Comparison of ENCODE assay signal across 1 cellular context in genomic region chr15:67892559-67893377, GRCh38.
A peak's percentile ranks its signal among the peaks of the same experiment; 100 is the strongest.
TF ChIP-seq lines count a peak whose summit lies in the region.

No MANE protein-coding gene starts in this region.

TF ChIP-seq in K562, 482 proteins besides CTCF, POLR2A, EP300 and RAD21 (continued from another document and continues in another):
- peak; percentile 76; the same call in 1 of the 2 replicates for TF ChIP-seq MAFF (IDR thresholded peaks at IDR 0.05; ENCODE audit: low read length)
- TF ChIP-seq MYC (IDR thresholded peaks at IDR 0.05; ENCODE audit: low read depth, low read length), result no peak
- no peak for TF ChIP-seq MYC (CRISPR knock-in tag; IDR thresholded peaks at IDR 0.05; ENCODE audit: borderline replicate concordance, low read depth)
- TF ChIP-seq ZNF253 (CRISPR knock-in tag; conservative IDR thresholded peaks at IDR 0.05), result no peak
- peak; percentile 87 for TF ChIP-seq ZNF316 (IDR thresholded peaks at IDR 0.05)
- TF ChIP-seq FIP1L1 (IDR thresholded peaks at IDR 0.05; ENCODE audit: low read depth, low read length, poor library complexity, severe bottlenecking), result no peak
- no peak for TF ChIP-seq ZNF512 (tag; IDR thresholded peaks at IDR 0.05)
- TF ChIP-seq BRD4 (IDR thresholded peaks at IDR 0.05), result no peak
- peak; percentile 57 for TF ChIP-seq SOX6 (IDR thresholded peaks at IDR 0.05)
- TF ChIP-seq RB1 (IDR thresholded peaks at IDR 0.05; ENCODE audit: low read depth), result 0 out of 2 replicates have a peak, but pooled peaks have one; percentile 16
- 0 out of 2 replicates have a peak, but pooled peaks have one; percentile 24 for TF ChIP-seq CEBPB (tag; IDR thresholded peaks at IDR 0.05)
- TF ChIP-seq, protein P1, sequence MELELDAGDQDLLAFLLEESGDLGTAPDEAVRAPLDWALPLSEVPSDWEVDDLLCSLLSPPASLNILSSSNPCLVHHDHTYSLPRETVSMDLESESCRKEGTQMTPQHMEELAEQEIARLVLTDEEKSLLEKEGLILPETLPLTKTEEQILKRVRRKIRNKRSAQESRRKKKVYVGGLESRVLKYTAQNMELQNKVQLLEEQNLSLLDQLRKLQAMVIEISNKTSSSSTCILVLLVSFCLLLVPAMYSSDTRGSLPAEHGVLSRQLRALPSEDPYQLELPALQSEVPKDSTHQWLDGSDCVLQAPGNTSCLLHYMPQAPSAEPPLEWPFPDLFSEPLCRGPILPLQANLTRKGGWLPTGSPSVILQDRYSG (tag; conservative IDR thresholded peaks at IDR 0.05; ENCODE audit: low read depth), result no peak
- TF ChIP-seq PHB (CRISPR knock-in tag; IDR thresholded peaks at IDR 0.05), result no peak
- TF ChIP-seq FOS (IDR thresholded peaks at IDR 0.05; ENCODE audit: extremely low read depth, insufficient read length), result no peak
- TF ChIP-seq, protein P2, sequence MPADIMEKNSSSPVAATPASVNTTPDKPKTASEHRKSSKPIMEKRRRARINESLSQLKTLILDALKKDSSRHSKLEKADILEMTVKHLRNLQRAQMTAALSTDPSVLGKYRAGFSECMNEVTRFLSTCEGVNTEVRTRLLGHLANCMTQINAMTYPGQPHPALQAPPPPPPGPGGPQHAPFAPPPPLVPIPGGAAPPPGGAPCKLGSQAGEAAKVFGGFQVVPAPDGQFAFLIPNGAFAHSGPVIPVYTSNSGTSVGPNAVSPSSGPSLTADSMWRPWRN (IDR thresholded peaks at IDR 0.05; ENCODE audit: low read depth), result peak; percentile 84
- TF ChIP-seq NFIC (IDR thresholded peaks at IDR 0.05), result peak; percentile 77
- TF ChIP-seq CBFA2T2 (conservative IDR thresholded peaks at IDR 0.05), result peak; percentile 51
- peak; percentile 18; the same call in 1 of the 2 replicates for TF ChIP-seq CXXC5 (CRISPR knock-in tag; IDR thresholded peaks at IDR 0.05)
- TF ChIP-seq, protein P3, sequence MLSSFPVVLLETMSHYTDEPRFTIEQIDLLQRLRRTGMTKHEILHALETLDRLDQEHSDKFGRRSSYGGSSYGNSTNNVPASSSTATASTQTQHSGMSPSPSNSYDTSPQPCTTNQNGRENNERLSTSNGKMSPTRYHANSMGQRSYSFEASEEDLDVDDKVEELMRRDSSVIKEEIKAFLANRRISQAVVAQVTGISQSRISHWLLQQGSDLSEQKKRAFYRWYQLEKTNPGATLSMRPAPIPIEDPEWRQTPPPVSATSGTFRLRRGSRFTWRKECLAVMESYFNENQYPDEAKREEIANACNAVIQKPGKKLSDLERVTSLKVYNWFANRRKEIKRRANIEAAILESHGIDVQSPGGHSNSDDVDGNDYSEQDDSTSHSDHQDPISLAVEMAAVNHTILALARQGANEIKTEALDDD (IDR thresholded peaks at IDR 0.05), result no peak
- TF ChIP-seq PYGO2 (tag; IDR thresholded peaks at IDR 0.05), result no peak
- TF ChIP-seq ZNF780A (CRISPR knock-in tag; IDR thresholded peaks at IDR 0.05), result no peak
- TF ChIP-seq NCOR1 (IDR thresholded peaks at IDR 0.05), result peak; percentile 56
- peak; percentile 50; the same call in 1 of the 2 replicates for TF ChIP-seq ADNP (tag; IDR thresholded peaks at IDR 0.05)
- TF ChIP-seq GABPB2 (CRISPR knock-in tag; conservative IDR thresholded peaks at IDR 0.05), result no peak
- TF ChIP-seq ZNF197 (CRISPR knock-in tag; IDR thresholded peaks at IDR 0.05; ENCODE audit: low read depth), result peak; percentile 57; the same call in 1 of the 2 replicates
- TF ChIP-seq ZNF232 (CRISPR knock-in tag; IDR thresholded peaks at IDR 0.05), result no peak
- no peak for TF ChIP-seq ZNF311 (CRISPR knock-in tag; IDR thresholded peaks at IDR 0.05)
- no peak for TF ChIP-seq HMGXB4 (CRISPR knock-in tag; IDR thresholded peaks at IDR 0.05)
- peak; percentile 34 for TF ChIP-seq HDAC3 (IDR thresholded peaks at IDR 0.05; ENCODE audit: borderline replicate concordance, partially characterized antibody)
- TF ChIP-seq, protein P4, sequence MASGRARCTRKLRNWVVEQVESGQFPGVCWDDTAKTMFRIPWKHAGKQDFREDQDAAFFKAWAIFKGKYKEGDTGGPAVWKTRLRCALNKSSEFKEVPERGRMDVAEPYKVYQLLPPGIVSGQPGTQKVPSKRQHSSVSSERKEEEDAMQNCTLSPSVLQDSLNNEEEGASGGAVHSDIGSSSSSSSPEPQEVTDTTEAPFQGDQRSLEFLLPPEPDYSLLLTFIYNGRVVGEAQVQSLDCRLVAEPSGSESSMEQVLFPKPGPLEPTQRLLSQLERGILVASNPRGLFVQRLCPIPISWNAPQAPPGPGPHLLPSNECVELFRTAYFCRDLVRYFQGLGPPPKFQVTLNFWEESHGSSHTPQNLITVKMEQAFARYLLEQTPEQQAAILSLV (tag; IDR thresholded peaks at IDR 0.05), result no peak
- no peak for TF ChIP-seq CEBPG (CRISPR knock-in tag; IDR thresholded peaks at IDR 0.05)
- peak in 1 of 2 experiments; percentile 31; a peak in 1 of 4 replicates for TF ChIP-seq CEBPG (tag; conservative IDR thresholded peaks at IDR 0.05 in 1 of 2, IDR thresholded peaks at IDR 0.05 in 1 of 2)
- TF ChIP-seq MXI1 (IDR thresholded peaks at IDR 0.05; ENCODE audit: low read depth, low read length), result no peak
- no peak for TF ChIP-seq MED1 (CRISPR knock-in tag; IDR thresholded peaks at IDR 0.05; ENCODE audit: borderline replicate concordance)
- TF ChIP-seq KAT2B (IDR thresholded peaks at IDR 0.05; ENCODE audit: low read depth, low read length), result no peak
- 0 out of 2 replicates have a peak, but pooled peaks have one; percentile 40 for TF ChIP-seq BACH1 (tag; IDR thresholded peaks at IDR 0.05)
- TF ChIP-seq, protein P5, sequence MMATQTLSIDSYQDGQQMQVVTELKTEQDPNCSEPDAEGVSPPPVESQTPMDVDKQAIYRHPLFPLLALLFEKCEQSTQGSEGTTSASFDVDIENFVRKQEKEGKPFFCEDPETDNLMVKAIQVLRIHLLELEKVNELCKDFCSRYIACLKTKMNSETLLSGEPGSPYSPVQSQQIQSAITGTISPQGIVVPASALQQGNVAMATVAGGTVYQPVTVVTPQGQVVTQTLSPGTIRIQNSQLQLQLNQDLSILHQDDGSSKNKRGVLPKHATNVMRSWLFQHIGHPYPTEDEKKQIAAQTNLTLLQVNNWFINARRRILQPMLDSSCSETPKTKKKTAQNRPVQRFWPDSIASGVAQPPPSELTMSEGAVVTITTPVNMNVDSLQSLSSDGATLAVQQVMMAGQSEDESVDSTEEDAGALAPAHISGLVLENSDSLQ (IDR thresholded peaks at IDR 0.05), result peak; percentile 83
- peak; percentile 74 for TF ChIP-seq LEF1 (IDR thresholded peaks at IDR 0.05)
- TF ChIP-seq ELF4 (CRISPR knock-in tag; IDR thresholded peaks at IDR 0.05), result no peak
- TF ChIP-seq MITF (IDR thresholded peaks at IDR 0.05), result no peak
- 0 out of 2 replicates have a peak, but pooled peaks have one; percentile 32 for TF ChIP-seq L3MBTL2 (IDR thresholded peaks at IDR 0.05)
- no peak for TF ChIP-seq ZNF655 (CRISPR knock-in tag; IDR thresholded peaks at IDR 0.05)
- TF ChIP-seq, protein P6, sequence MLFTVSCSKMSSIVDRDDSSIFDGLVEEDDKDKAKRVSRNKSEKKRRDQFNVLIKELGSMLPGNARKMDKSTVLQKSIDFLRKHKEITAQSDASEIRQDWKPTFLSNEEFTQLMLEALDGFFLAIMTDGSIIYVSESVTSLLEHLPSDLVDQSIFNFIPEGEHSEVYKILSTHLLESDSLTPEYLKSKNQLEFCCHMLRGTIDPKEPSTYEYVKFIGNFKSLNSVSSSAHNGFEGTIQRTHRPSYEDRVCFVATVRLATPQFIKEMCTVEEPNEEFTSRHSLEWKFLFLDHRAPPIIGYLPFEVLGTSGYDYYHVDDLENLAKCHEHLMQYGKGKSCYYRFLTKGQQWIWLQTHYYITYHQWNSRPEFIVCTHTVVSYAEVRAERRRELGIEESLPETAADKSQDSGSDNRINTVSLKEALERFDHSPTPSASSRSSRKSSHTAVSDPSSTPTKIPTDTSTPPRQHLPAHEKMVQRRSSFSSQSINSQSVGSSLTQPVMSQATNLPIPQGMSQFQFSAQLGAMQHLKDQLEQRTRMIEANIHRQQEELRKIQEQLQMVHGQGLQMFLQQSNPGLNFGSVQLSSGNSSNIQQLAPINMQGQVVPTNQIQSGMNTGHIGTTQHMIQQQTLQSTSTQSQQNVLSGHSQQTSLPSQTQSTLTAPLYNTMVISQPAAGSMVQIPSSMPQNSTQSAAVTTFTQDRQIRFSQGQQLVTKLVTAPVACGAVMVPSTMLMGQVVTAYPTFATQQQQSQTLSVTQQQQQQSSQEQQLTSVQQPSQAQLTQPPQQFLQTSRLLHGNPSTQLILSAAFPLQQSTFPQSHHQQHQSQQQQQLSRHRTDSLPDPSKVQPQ (CRISPR knock-in tag; IDR thresholded peaks at IDR 0.05; ENCODE audit: borderline replicate concordance), result no peak
- no peak for TF ChIP-seq HIVEP1 (CRISPR knock-in tag; IDR thresholded peaks at IDR 0.05)
- TF ChIP-seq, protein P7, sequence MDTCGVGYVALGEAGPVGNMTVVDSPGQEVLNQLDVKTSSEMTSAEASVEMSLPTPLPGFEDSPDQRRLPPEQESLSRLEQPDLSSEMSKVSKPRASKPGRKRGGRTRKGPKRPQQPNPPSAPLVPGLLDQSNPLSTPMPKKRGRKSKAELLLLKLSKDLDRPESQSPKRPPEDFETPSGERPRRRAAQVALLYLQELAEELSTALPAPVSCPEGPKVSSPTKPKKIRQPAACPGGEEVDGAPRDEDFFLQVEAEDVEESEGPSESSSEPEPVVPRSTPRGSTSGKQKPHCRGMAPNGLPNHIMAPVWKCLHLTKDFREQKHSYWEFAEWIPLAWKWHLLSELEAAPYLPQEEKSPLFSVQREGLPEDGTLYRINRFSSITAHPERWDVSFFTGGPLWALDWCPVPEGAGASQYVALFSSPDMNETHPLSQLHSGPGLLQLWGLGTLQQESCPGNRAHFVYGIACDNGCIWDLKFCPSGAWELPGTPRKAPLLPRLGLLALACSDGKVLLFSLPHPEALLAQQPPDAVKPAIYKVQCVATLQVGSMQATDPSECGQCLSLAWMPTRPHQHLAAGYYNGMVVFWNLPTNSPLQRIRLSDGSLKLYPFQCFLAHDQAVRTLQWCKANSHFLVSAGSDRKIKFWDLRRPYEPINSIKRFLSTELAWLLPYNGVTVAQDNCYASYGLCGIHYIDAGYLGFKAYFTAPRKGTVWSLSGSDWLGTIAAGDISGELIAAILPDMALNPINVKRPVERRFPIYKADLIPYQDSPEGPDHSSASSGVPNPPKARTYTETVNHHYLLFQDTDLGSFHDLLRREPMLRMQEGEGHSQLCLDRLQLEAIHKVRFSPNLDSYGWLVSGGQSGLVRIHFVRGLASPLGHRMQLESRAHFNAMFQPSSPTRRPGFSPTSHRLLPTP (IDR thresholded peaks at IDR 0.05; ENCODE audit: borderline replicate concordance, extremely low read depth, insufficient read length), result no peak
- no peak for TF ChIP-seq ERF (CRISPR knock-in tag; IDR thresholded peaks at IDR 0.05)
- no peak for TF ChIP-seq TOE1 (IDR thresholded peaks at IDR 0.05; ENCODE audit: borderline replicate concordance)
- no peak for TF ChIP-seq TOE1 (CRISPR knock-in tag; IDR thresholded peaks at IDR 0.05; ENCODE audit: borderline replicate concordance, low read depth)
- TF ChIP-seq KLF1 (tag; IDR thresholded peaks at IDR 0.05), result no peak
- TF ChIP-seq KDM1A (IDR thresholded peaks at IDR 0.05), result peak; percentile 93 to 94
- TF ChIP-seq NFE2 (IDR thresholded peaks at IDR 0.05; ENCODE audit: low read depth), result peak; percentile 86
- peak in 1 of 2 experiments; percentile 58; a peak in 1 of 4 replicates for TF ChIP-seq TEAD1 (CRISPR knock-in tag; IDR thresholded peaks at IDR 0.05)
